In the genomic region with DNA sequence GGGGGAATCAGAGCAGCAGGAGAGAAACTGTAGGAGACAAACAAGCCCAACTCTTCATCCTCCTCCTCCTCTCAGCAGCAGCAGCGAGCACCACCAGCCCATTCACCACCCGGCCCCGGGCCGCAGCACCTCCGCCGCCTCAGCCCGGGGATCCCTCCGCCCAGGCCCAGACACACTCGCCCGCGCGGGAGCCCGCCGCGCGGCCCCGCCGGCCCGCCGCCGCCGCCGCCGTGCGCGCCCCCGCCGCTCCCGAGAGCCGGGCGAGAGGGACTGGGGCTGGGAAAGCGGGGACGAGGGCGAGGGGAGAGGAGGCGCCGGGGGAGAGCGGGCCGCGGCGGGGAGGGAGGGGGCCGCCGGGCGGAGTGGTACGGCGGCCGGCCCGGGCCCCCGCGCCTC, we compare ENCODE assay signal across 8 cellular contexts. TPM values are rescaled to one million over a fixed set of nuclear protein-coding genes. Genes with fewer than 3 reads are reported as not detected.
A peak's percentile ranks its signal among the peaks of the same experiment; 100 is the strongest.
DNase-seq lines count a peak whose midpoint lies in the region; ATAC-seq and TF ChIP-seq lines count a peak whose summit lies in the region.

TSS of gene PHF21A (minus strand) at position 127 of the 396 bp plus-strand sequence. CDS start 37,235 bp downstream, outside the sequence.

- no peaks in the 10 kb centered on the region for H3K79me1 ChIP-seq in neuronal stem cell (ENCODE audit: low read depth, low read length)

- H4K20me1 ChIP-seq in GM23248 (ENCODE audit: insufficient read depth) = no peaks in the 10 kb centered on the region

- H3K4ac ChIP-seq in neuronal stem cell (ENCODE audit: low read length) = no peak within 1 kb of the TSS

- H3K9ac ChIP-seq in GM23248 = peak within 1 kb of the TSS; percentile 85
- H3K9ac ChIP-seq in neuronal stem cell (ENCODE audit: low read depth, low read length, poor library complexity) = peak within 1 kb of the TSS; percentile 86

- H3K4me1 ChIP-seq in GM23248 (ENCODE audit: insufficient read depth) = peaks cover 33% of the 10 kb centered on the region
- H3K4me1 ChIP-seq in foreskin keratinocyte = peaks cover 18% of the 10 kb centered on the region
- peaks cover 1 to 3% of the 10 kb centered on the region in 2 donors for H3K4me1 ChIP-seq in neuronal stem cell (ENCODE audit: control insufficient read depth in 2 of 2, insufficient read depth in 1 of 2, low read depth in 1 of 2, low read length in 2 of 2)
- H3K4me1 ChIP-seq in suprapubic skin = peaks cover 33% of the 10 kb centered on the region

- DNase-seq in Daoy (ENCODE audit: low read depth) (peak; percentile 93), GM23248 (peak; percentile 95), LNCaP clone FGC (ENCODE audit: low read depth) (peak; percentile 74), SIG-M5 (lab: John Stamatoyannopoulos, UW) (peak; percentile 25), activated gamma-delta T cell (lab: John Stamatoyannopoulos, UW) (peak; percentile 80), foreskin keratinocyte (no peak), neuronal stem cell (ENCODE audit: low spot score) (peak; percentile 88), suprapubic skin (ENCODE audit: low spot score in 2 of 2) (peak; percentile 89 to 90)

- H2BK12ac ChIP-seq in neuronal stem cell (ENCODE audit: low read length) = no peak within 1 kb of the TSS

- H2AK5ac ChIP-seq in neuronal stem cell (ENCODE audit: low read depth, low read length) = peak within 1 kb of the TSS; percentile 23

- H3K14ac ChIP-seq in neuronal stem cell (ENCODE audit: low read length) = peak within 1 kb of the TSS; percentile 38

- H3F3A ChIP-seq in GM23248 (ENCODE audit: insufficient read depth) = peaks cover 16% of the 10 kb centered on the region

- in situ Hi-C loops in GM23248 (cut with MboI) = no loop called here

- H3K9me3 ChIP-seq in GM23248 (ENCODE audit: low read depth) = no peaks in the 10 kb centered on the region
- H3K9me3 ChIP-seq in neuronal stem cell (replicated peaks in 1 of 2; ENCODE audit: control insufficient read depth in 2 of 2, insufficient read depth in 1 of 2, low read depth in 1 of 2, low read length in 2 of 2) = no peaks in the 10 kb centered on the region
- H3K9me3 ChIP-seq in suprapubic skin = no peaks in the 10 kb centered on the region

- peak within 1 kb of the TSS; percentile 87 for H2BK5ac ChIP-seq in neuronal stem cell (ENCODE audit: low read length)

- peak within 1 kb of the TSS; percentile 49 for H2BK15ac ChIP-seq in neuronal stem cell (ENCODE audit: low read length)

- peak; percentile 69 for ATAC-seq in foreskin keratinocyte

- no peaks in the 10 kb centered on the region for H3K9me2 ChIP-seq in GM23248 (ENCODE audit: insufficient read depth)

- H3K4me2 ChIP-seq in GM23248 (ENCODE audit: unreplicated experiment) = peak within 1 kb of the TSS; percentile 87
- H3K4me2 ChIP-seq in neuronal stem cell (ENCODE audit: insufficient read depth, low read length, poor library complexity, severe bottlenecking) = peak within 1 kb of the TSS; percentile 78

- WGBS in GM23248 (ENCODE audit: low coverage in 1 of 2, low lambda C conversion rate in 2 of 2, missing lambda C conversion rate in 2 of 2), 2 experiments = 1% methylated on average over 48 of the region's 49 CpGs; no CpG with 5 or more reads in 1 of the 2 experiments
- no CpG with 5 or more reads among the region's 49 CpGs for WGBS in neuronal stem cell (ENCODE audit: extremely low coverage in 2 of 2, insufficient read length in 2 of 2, insufficient replicate concordance in 1 of 2), 2 donors
- WGBS in suprapubic skin = no CpG with 5 or more reads among the region's 49 CpGs

- no peaks in the 10 kb centered on the region for H3K36me3 ChIP-seq in GM23248 (ENCODE audit: low read depth)
- H3K36me3 ChIP-seq in neuronal stem cell (replicated peaks in 1 of 2; ENCODE audit: control insufficient read depth in 2 of 2, insufficient read depth in 2 of 2, low read length in 2 of 2) = no peaks in the 10 kb centered on the region
- H3K36me3 ChIP-seq in suprapubic skin = no peaks in the 10 kb centered on the region

- H3K18ac ChIP-seq in neuronal stem cell (ENCODE audit: low read length) = peak within 1 kb of the TSS; percentile 97

- H2AFZ ChIP-seq in GM23248 = peak within 1 kb of the TSS; percentile 83
- peak within 1 kb of the TSS; percentile 89 for H2AFZ ChIP-seq in neuronal stem cell (ENCODE audit: low read length)

- peak within 1 kb of the TSS; percentile 93 for H3K23ac ChIP-seq in neuronal stem cell (ENCODE audit: low read depth, low read length, poor library complexity)

- H3K27me3 ChIP-seq in GM23248 (replicated peaks; ENCODE audit: insufficient read depth) (no peaks in the 10 kb centered on the region), foreskin keratinocyte (no peaks in the 10 kb centered on the region), neuronal stem cell (ENCODE audit: control insufficient read depth in 3 of 3, insufficient read depth in 3 of 3, low read depth in 1 of 3, low read length in 3 of 3) (no peaks in the 10 kb centered on the region), suprapubic skin (no peaks in the 10 kb centered on the region)

- peaks cover 33% of the 10 kb centered on the region for H3K79me2 ChIP-seq in GM23248 (ENCODE audit: insufficient read depth)

- TF ChIP-seq POLR2A in suprapubic skin (IDR thresholded peaks at IDR 0.05) = peak in 1 of 2 donors; percentile 7

- no peak within 1 kb of the TSS for H2BK120ac ChIP-seq in neuronal stem cell (ENCODE audit: low read depth, low read length)

- TF ChIP-seq CTCF in LNCaP clone FGC (IDR thresholded peaks at IDR 0.05; ENCODE audit: control insufficient read depth, extremely low read depth, insufficient read depth) (no peak), foreskin keratinocyte (conservative IDR thresholded peaks at IDR 0.05) (no peak), suprapubic skin (IDR thresholded peaks at IDR 0.05) (no peak)

- peak within 1 kb of the TSS; percentile 17 for H4K8ac ChIP-seq in neuronal stem cell (ENCODE audit: low read depth, low read length)

- TF ChIP-seq EP300 in suprapubic skin (IDR thresholded peaks at IDR 0.05) = no peak

- H3K27ac ChIP-seq in GM23248 (peak within 1 kb of the TSS; percentile 83), foreskin keratinocyte (peak within 1 kb of the TSS; percentile 76), neuronal stem cell (replicated peaks; ENCODE audit: low read length) (peak within 1 kb of the TSS; percentile 99), suprapubic skin (peak within 1 kb of the TSS; percentile 96)

- H4K91ac ChIP-seq in neuronal stem cell (ENCODE audit: low read depth, low read length, poor library complexity) = no peak within 1 kb of the TSS

- H3K4me3 ChIP-seq in GM23248 = peak within 1 kb of the TSS; percentile 81
- peak within 1 kb of the TSS; percentile 68 for H3K4me3 ChIP-seq in LNCaP clone FGC (ENCODE audit: low read depth, low read length)
- peak within 1 kb of the TSS; percentile 62 to 85 for H3K4me3 ChIP-seq in neuronal stem cell (ENCODE audit: low read length in 2 of 2)
- H3K4me3 ChIP-seq in suprapubic skin = peak within 1 kb of the TSS; percentile 95

RNA-seq across cellular contexts. Expression of gene PHF21A, which starts in this region (rescaled TPM):
- total RNA-seq in Daoy (2014; rRNA removed; shearing (Covaris generic)) = 4.8 and 11.3 TPM in 2 replicates
- total RNA-seq in GM23248 (2014; rRNA removed; shearing (Covaris generic)) = 11.2 and 11.8 TPM in 2 replicates
- polyA plus RNA-seq in GM23248 (2016; fragmentation: Nextera tagmentation; extraction: Ambion mirVana) (17.0 and 22.3 TPM in 2 replicates), foreskin keratinocyte (6.7 and 8.2 TPM in 2 replicates)
- total RNA-seq in foreskin keratinocyte (11.1 and 13.3 TPM in 2 replicates), suprapubic skin (10 to 100 TPM; 15.1 to 89.2 (median 26.6) TPM)
- 50.3 TPM for polyA plus RNA-seq in neuronal stem cell (2013, experiment 1 of 2)
- polyA plus RNA-seq in neuronal stem cell (2013, experiment 2 of 2) = 49.2 TPM

Comparison
In these comparisons a context has a peak if more than half of its experiments do, and no peak if none do; other contexts are left out.
1. DNase-seq: peak in Daoy (single experiment), GM23248 (single experiment), LNCaP clone FGC (single experiment), SIG-M5 (single experiment), activated gamma-delta T cell (single experiment), neuronal stem cell (single experiment) and suprapubic skin (2 of 2); none in foreskin keratinocyte (0 of 2).
2. Peak in every context shown above with its lines, with median percentiles within 50 percentile points of each other: H3K27ac ChIP-seq and H3K4me3 ChIP-seq.